Comparison of ENCODE assay signal across 10 cellular contexts in genomic region chr1:217135569-217135915, GRCh38.
DNase-seq lines count a peak whose midpoint lies in the region; ATAC-seq and TF ChIP-seq lines count a peak whose summit lies in the region.
"Had no signal": no experiment of that assay in that cellular context is flagged by ENCODE, and none has a peak within 500 bp of the region (broad histone marks: within the 10 kb centered on the region; RNA-seq: fewer than 3 reads in every experiment).

No MANE protein-coding gene starts in this region.

- no peak for ATAC-seq in WTC11

- TF ChIP-seq CTCF in WTC11 (IDR thresholded peaks at IDR 0.05) (no peak), suprapubic skin (IDR thresholded peaks at IDR 0.05) (no peak)

- H3K9me3 Mint-ChIP-seq in WTC11: no peaks in the 10 kb centered on the region
- peaks cover 15 to 60% (median 30%) of the 10 kb centered on the region in 6 donors for H3K9me3 Mint-ChIP-seq in immature natural killer cell

- no peak overlapping the region for H3K27ac Mint-ChIP-seq in WTC11
- H3K27ac Mint-ChIP-seq in immature natural killer cell: no peak overlapping the region
- H3K27ac Mint-ChIP-seq: CD4-positive, CD25-positive, alpha-beta regulatory T cell had no signal

- H3K4me3 ChIP-seq in iPS-18a (ENCODE audit: low read length): peak overlapping the region; percentile 69
- peak overlapping the region; percentile 52 for H3K4me3 ChIP-seq in suprapubic skin

- CTCF ChIA-PET in WTC11 (lab: Charles Lee): interaction anchor here (0.7 to 1.6 kb wide), 3 partner anchors 87 to 386 kb away, joined by 3 to 8 read pairs (median 4); no protein-coding TSS in a partner anchor

- no peak for TF ChIP-seq POLR2A in suprapubic skin (IDR thresholded peaks at IDR 0.05)

- H3K36me3 ChIP-seq in iPS-18a (ENCODE audit: control insufficient read depth, low read depth, low read length) (no peaks in the 10 kb centered on the region), suprapubic skin (no peaks in the 10 kb centered on the region)

- H3K27me3 Mint-ChIP-seq in WTC11 (ENCODE audit: low read depth) (peaks cover 98% of the 10 kb centered on the region), immature natural killer cell (ENCODE audit: low read depth in 3 of 3) (peaks cover 27 to 37% (median 32%) of the 10 kb centered on the region in 3 donors)

- WGBS in suprapubic skin: 2% methylated on average over 28 of the region's 32 CpGs

- no peak overlapping the region for H3K9ac ChIP-seq in iPS-18a (ENCODE audit: low read length)

- H3K4me1 Mint-ChIP-seq in WTC11 (peaks cover 52% of the 10 kb centered on the region), immature natural killer cell (no peaks in the 10 kb centered on the region)

- DNase-seq in NCI-H510A treated with DMSO at 0.1 percent for 48 hours (lab: John Stamatoyannopoulos, UW) (peak; percentile 38), NCI-H510A (lab: John Stamatoyannopoulos, UW) (no peak), WTC11 (ENCODE audit: low spot score) (no peak), suprapubic skin (ENCODE audit: low spot score in 2 of 2) (no peak), immature natural killer cell (no peak), NCI-H1048 (lab: John Stamatoyannopoulos, UW) (no peak), DMS79 treated with DMSO at 0.1 percent for 48 hours (lab: John Stamatoyannopoulos, UW) (no peak)
- DNase-seq: CD4-positive, CD25-positive, alpha-beta regulatory T cell had no signal

- TF ChIP-seq EP300 in suprapubic skin (IDR thresholded peaks at IDR 0.05): no peak

- H3K9me3 ChIP-seq in iPS-18a (ENCODE audit: control insufficient read depth, low read depth, low read length): no peaks in the 10 kb centered on the region
- no peaks in the 10 kb centered on the region for H3K9me3 ChIP-seq in suprapubic skin

- peak overlapping the region; percentile 89 for H3K4me3 Mint-ChIP-seq in WTC11
- H3K4me3 Mint-ChIP-seq in immature natural killer cell: no peak overlapping the region
- H3K4me3 Mint-ChIP-seq: CD4-positive, CD25-positive, alpha-beta regulatory T cell had no signal

- POLR2A ChIA-PET in WTC11 (lab: Charles Lee): no interaction called here

- H3K4me1 ChIP-seq in iPS-18a (ENCODE audit: control insufficient read depth, low read depth, low read length) (peaks cover 15% of the 10 kb centered on the region), suprapubic skin (peaks cover 51% of the 10 kb centered on the region)

- H3K27me3 ChIP-seq in iPS-18a (ENCODE audit: control insufficient read depth, insufficient read depth, low read length): peaks cover 98% of the 10 kb centered on the region
- peaks cover 83% of the 10 kb centered on the region for H3K27me3 ChIP-seq in suprapubic skin

- H3K27ac ChIP-seq in iPS-18a (ENCODE audit: low read length) (no peak overlapping the region), suprapubic skin (peak overlapping the region; percentile 25)
- H3K27ac ChIP-seq: VCaP had no signal

- no peaks in the 10 kb centered on the region for H3K36me3 Mint-ChIP-seq in WTC11
- peaks cover 0 to 11% (median 9%) of the 10 kb centered on the region in 3 donors for H3K36me3 Mint-ChIP-seq in immature natural killer cell
- H3K36me3 Mint-ChIP-seq: CD4-positive, CD25-positive, alpha-beta regulatory T cell had no signal

TF ChIP-seq in WTC11, 78 proteins besides CTCF, POLR2A, EP300 and RAD21:
- TF ChIP-seq ZNF512 (CRISPR knock-in tag; IDR thresholded peaks at IDR 0.05; ENCODE audit: borderline replicate concordance) (no peak), ZNF416 (CRISPR knock-in tag; IDR thresholded peaks at IDR 0.05) (no peak), USF1 (CRISPR knock-in tag; IDR thresholded peaks at IDR 0.05) (no peak), GTF2I (CRISPR knock-in tag; conservative IDR thresholded peaks at IDR 0.05) (no peak), ZNF532 (CRISPR knock-in tag; IDR thresholded peaks at IDR 0.05; ENCODE audit: borderline replicate concordance) (no peak), MXD4 (CRISPR knock-in tag; IDR thresholded peaks at IDR 0.05; ENCODE audit: borderline replicate concordance) (no peak), TEAD4 (CRISPR knock-in tag; IDR thresholded peaks at IDR 0.05) (no peak), ESRRA (CRISPR knock-in tag; IDR thresholded peaks at IDR 0.05; ENCODE audit: borderline replicate concordance) (no peak), MAX (CRISPR knock-in tag; IDR thresholded peaks at IDR 0.05) (no peak), TCF7 (CRISPR knock-in tag; IDR thresholded peaks at IDR 0.05; ENCODE audit: low read depth) (no peak), ETV6 (CRISPR knock-in tag; IDR thresholded peaks at IDR 0.05) (no peak), ATF1 (CRISPR knock-in tag; IDR thresholded peaks at IDR 0.05) (no peak)
